Comparison of ENCODE assay signal across 16 cellular contexts in genomic region chr12:47102845-47103666, GRCh38. TPM values are rescaled to one million over a fixed set of nuclear protein-coding genes. Genes with fewer than 3 reads are reported as not detected.
A peak's percentile ranks its signal among the peaks of the same experiment; 100 is the strongest.
DNase-seq lines count a peak whose midpoint lies in the region; ATAC-seq and TF ChIP-seq lines count a peak whose summit lies in the region.
"Had no signal": no experiment of that assay in that cellular context is flagged by ENCODE, and none has a peak within 500 bp of the region (broad histone marks: within the 10 kb centered on the region; RNA-seq: fewer than 3 reads in every experiment).

No MANE protein-coding gene starts in this region.

- in situ Hi-C loops in transverse colon (cut with MboI; ENCODE audit: low pct_ligation_motif_present in 1 of 4, low pct_unique_long_range_greater_than_20kb in 1 of 4, low sequenced_read_pairs in 3 of 4) = no loop called here

- no peaks in the 10 kb centered on the region for H4K20me1 ChIP-seq in Karpas-422 (ENCODE audit: insufficient read depth, low read depth, low read length)

- H3K36me3 Mint-ChIP-seq in activated naive CD4-positive, alpha-beta T cell treated with anti-CD3 and anti-CD28 coated beads for 36 hours (ENCODE audit: low read depth) = peaks cover 7% of the 10 kb centered on the region

- H3K27me3 Mint-ChIP-seq in activated naive CD4-positive, alpha-beta T cell treated with anti-CD3 and anti-CD28 coated beads for 36 hours (ENCODE audit: low read depth) = no peaks in the 10 kb centered on the region
- H3K27me3 Mint-ChIP-seq: activated naive CD8-positive, alpha-beta T cell treated with anti-CD3 and anti-CD28 coated beads, Interleukin-2, amount 10 ng/mL, durations not matched to agents 7 days and 5 days had no signal

- H3K27me3 ChIP-seq in transverse colon (no peaks in the 10 kb centered on the region), Karpas-422 (ENCODE audit: low read length) (no peaks in the 10 kb centered on the region)

- no peak overlapping the region for H3K27ac Mint-ChIP-seq in activated naive CD4-positive, alpha-beta T cell treated with anti-CD3 and anti-CD28 coated beads for 36 hours
- H3K27ac Mint-ChIP-seq: activated naive CD8-positive, alpha-beta T cell treated with anti-CD3 and anti-CD28 coated beads, Interleukin-2, amount 10 ng/mL, durations not matched to agents 7 days and 5 days had no signal

- DNase-seq in HCEC 1CT (peak; percentile 80), astrocyte of the hippocampus (ENCODE audit: low read depth, low spot score) (peak; percentile 28), left colon (peak in 1 of 2 donors; percentile 41), transverse colon (no peak), HuH-7 (ENCODE audit: low spot score) (no peak), Karpas-422 (no peak)
- no peak for DNase-seq in activated naive CD4-positive, alpha-beta T cell treated with anti-CD3 and anti-CD28 coated beads for 36 hours
- DNase-seq: activated CD8-positive, alpha-beta memory T cell treated with anti-CD3 and anti-CD28 coated beads, Interleukin-2, amount 50 U/mL, for 4 hours; activated naive CD8-positive, alpha-beta T cell treated with anti-CD3 and anti-CD28 coated beads, Interleukin-2, amount 10 ng/mL, durations not matched to agents 7 days and 5 days; DMS153; effector CD4-positive, alpha-beta T cell; hippocampal formation; posterior cingulate gyrus had no signal

- H3K9me2 ChIP-seq in Karpas-422 (replicated peaks; ENCODE audit: insufficient read depth, low read length) = no peaks in the 10 kb centered on the region

- no peak for TF ChIP-seq POLR2A in transverse colon (IDR thresholded peaks at IDR 0.05)

- no peaks in the 10 kb centered on the region for H3K9me3 Mint-ChIP-seq in activated naive CD4-positive, alpha-beta T cell treated with anti-CD3 and anti-CD28 coated beads for 36 hours
- H3K9me3 Mint-ChIP-seq: activated naive CD8-positive, alpha-beta T cell treated with anti-CD3 and anti-CD28 coated beads, Interleukin-2, amount 10 ng/mL, durations not matched to agents 7 days and 5 days had no signal

- no peak for TF ChIP-seq CTCF in transverse colon (IDR thresholded peaks at IDR 0.05)

- CTCF ChIA-PET in activated naive CD4-positive, alpha-beta T cell treated with anti-CD3 and anti-CD28 coated beads for 36 hours (lab: Charles Lee) = interaction anchor here (1.0 kb wide), 1 partner anchor 24 kb away, joined by 3 read pairs; no protein-coding TSS in a partner anchor

- peak; percentile 88 for TF ChIP-seq EP300 in transverse colon (IDR thresholded peaks at IDR 0.05; ENCODE audit: low read depth)

- H3K79me2 ChIP-seq in Karpas-422 (ENCODE audit: low read length) = no peaks in the 10 kb centered on the region

- peak overlapping the region; percentile 56 to 70 (median 68) for H3K27ac ChIP-seq in transverse colon
- H3K27ac ChIP-seq in Karpas-422 (ENCODE audit: low read length) = no peak overlapping the region

- 67 to 73% methylated on average over 10 of the region's 11 CpGs for whole genome bisulfite sequencing in transverse colon (ENCODE audit: low coverage in 1 of 2), 2 donors

- H2AFZ ChIP-seq in Karpas-422 (ENCODE audit: low read length) = no peak overlapping the region

- no peak overlapping the region for H3K4me3 ChIP-seq in transverse colon
- H3K4me3 ChIP-seq in Karpas-422 (ENCODE audit: low read length) = no peak overlapping the region
- H3K4me3 ChIP-seq: GM12878 had no signal

- H3K9me3 ChIP-seq in transverse colon = no peaks in the 10 kb centered on the region
- no peaks in the 10 kb centered on the region for H3K9me3 ChIP-seq in Karpas-422 (ENCODE audit: low read length)

- ATAC-seq in left colon = peak; percentile 15
- no peak for ATAC-seq in HG03159 (IDR thresholded peaks at IDR 0.05; ENCODE audit: unreplicated experiment)
- ATAC-seq: GM12878, HCT116 had no signal

- H3K4me1 ChIP-seq in transverse colon = peaks cover 0 to 1% (median under 1%) of the 10 kb centered on the region in 4 donors
- no peaks in the 10 kb centered on the region for H3K4me1 ChIP-seq in Karpas-422 (ENCODE audit: low read length)

- intact Hi-C loops in left colon (cut with DNase I, micrococcal nuclease) = no loop called here
- intact Hi-C loops in transverse colon (cut with DNase I; ENCODE audit: low total_unique reads) = no loop called here
- intact Hi-C loops in activated naive CD4-positive, alpha-beta T cell treated with anti-CD3 and anti-CD28 coated beads for 36 hours (cut with micrococcal nuclease) = no loop called here

- no peaks in the 10 kb centered on the region for H3K36me3 ChIP-seq in transverse colon
- no peaks in the 10 kb centered on the region for H3K36me3 ChIP-seq in Karpas-422 (ENCODE audit: insufficient read depth, low read length)

- no peak overlapping the region for H3K9ac ChIP-seq in Karpas-422 (ENCODE audit: low read length)

- no peak overlapping the region for H3K4me2 ChIP-seq in Karpas-422 (ENCODE audit: low read depth, low read length, poor library complexity, severe bottlenecking)

- peaks cover 2% of the 10 kb centered on the region for H3K4me1 Mint-ChIP-seq in activated naive CD4-positive, alpha-beta T cell treated with anti-CD3 and anti-CD28 coated beads for 36 hours (ENCODE audit: low read depth)
- H3K4me1 Mint-ChIP-seq: activated naive CD8-positive, alpha-beta T cell treated with anti-CD3 and anti-CD28 coated beads, Interleukin-2, amount 10 ng/mL, durations not matched to agents 7 days and 5 days had no signal

- H3K4me3 Mint-ChIP-seq in activated naive CD4-positive, alpha-beta T cell treated with anti-CD3 and anti-CD28 coated beads for 36 hours = no peak overlapping the region
- H3K4me3 Mint-ChIP-seq: activated naive CD8-positive, alpha-beta T cell treated with anti-CD3 and anti-CD28 coated beads, Interleukin-2, amount 10 ng/mL, durations not matched to agents 7 days and 5 days had no signal

RNA-seq across cellular contexts. Expression of gene AMIGO2, which starts 23.3 kb away (rescaled TPM):
- total RNA-seq in left colon (1 to 10 TPM; 1.7 to 9.6 TPM), transverse colon (1 to 10 TPM; 4.5 to 6.7 (median 6.6) TPM)
- total RNA-seq in activated naive CD4-positive, alpha-beta T cell treated with anti-CD3 and anti-CD28 coated beads for 36 hours = 10 to 100 TPM; 19.2 to 19.6 TPM
- 1.2 and 1.8 TPM in 2 replicates for total RNA-seq in Karpas-422 (2014; rRNA removed; shearing (Covaris generic); ENCODE audit: low replicate concordance)

RNA-seq across cellular contexts. Expression of gene PCED1B, which starts 23.6 kb away (rescaled TPM):
- total RNA-seq in left colon (1 to 10 TPM; 1.0 to 3.3 TPM), transverse colon (10 to 100 TPM in 1 of 4 donors, 1 to 10 TPM in 2, not detected in 1; 2.7 to 52.0 (median 3.0) TPM)
- total RNA-seq in activated naive CD4-positive, alpha-beta T cell treated with anti-CD3 and anti-CD28 coated beads for 36 hours = 100 to 1,000 TPM; 138 to 143 TPM
- total RNA-seq in Karpas-422 (2014; rRNA removed; shearing (Covaris generic); ENCODE audit: low replicate concordance) = 22.8 and 39.8 TPM in 2 replicates

Comparison
In these comparisons a context has a peak if more than half of its experiments do, and no peak if none do; other contexts are left out.
1. DNase-seq: peak in HCEC 1CT (single experiment) and astrocyte of the hippocampus (single experiment); none in transverse colon (single experiment), activated naive CD4-positive, alpha-beta T cell treated with anti-CD3 and anti-CD28 coated beads for 36 hours (single experiment), HuH-7 (single experiment) and Karpas-422 (single experiment).